11 cellular contexts compared by ENCODE assay signal in genomic region chr10:63388421-63389031, GRCh38.
A peak's percentile ranks its signal among the peaks of the same experiment; 100 is the strongest.
DNase-seq lines count a peak whose midpoint lies in the region; ATAC-seq and FAIRE-seq lines count a peak whose summit lies in the region.
"Had no signal": no experiment of that assay in that cellular context is flagged by ENCODE, and none has a peak within 500 bp of the region (broad histone marks: within the 10 kb centered on the region; RNA-seq: fewer than 3 reads in every experiment).

No MANE protein-coding gene starts in this region.

- H3K4me1 Mint-ChIP-seq in activated T-cell treated with anti-CD3 and anti-CD28 coated beads, Interleukin-2, amount 50 U/mL, for 4 hours (ENCODE audit: low read depth) = peaks cover 67% of the 10 kb centered on the region
- peaks cover 55% of the 10 kb centered on the region for H3K4me1 Mint-ChIP-seq in activated T-helper 1 cell treated with anti-CD3 and anti-CD28 coated beads, Interleukin-12 subunit alpha, Interleukin-12 subunit beta, Interleukin-2, Interleukin-4 antibody, amounts not matched to agents 30 ng/mL and 10 ng/mL and 1 ng/mL, durations not matched to agents 14 hours and 24 hours and 36 hours (ENCODE audit: low read depth)

- H3K9me3 ChIP-seq in small intestine (ENCODE audit: control insufficient read depth, low read depth) = no peaks in the 10 kb centered on the region

- H3K4me3 ChIP-seq in small intestine (ENCODE audit: low read depth in 1 of 2, low read length in 2 of 2) = no peak overlapping the region

- 15 to 37% (median 21%) methylated on average over 2 of the region's 2 CpGs for WGBS in small intestine, 3 donors

- H3K4me1 ChIP-seq in small intestine (ENCODE audit: control insufficient read depth in 2 of 2, insufficient read depth in 1 of 2, low read depth in 1 of 2, low read length in 1 of 2) = no peaks in the 10 kb centered on the region

- no peak for DNase-seq in activated T-cell treated with anti-CD3 and anti-CD28 coated beads, Interleukin-2, amount 50 U/mL, for 4 hours
- DNase-seq in activated T-cell treated with anti-CD3 and anti-CD28 coated beads for 4 hours = no peak
- DNase-seq in activated T-helper 1 cell treated with anti-CD3 and anti-CD28 coated beads, Interleukin-12 subunit alpha, Interleukin-12 subunit beta, Interleukin-2, Interleukin-4 antibody, amounts not matched to agents 30 ng/mL and 10 ng/mL and 1 ng/mL, durations not matched to agents 14 hours and 24 hours and 36 hours (ENCODE audit: low spot score) = no peak
- peak; percentile 35 for DNase-seq in small intestine
- DNase-seq in posterior vena cava (ENCODE audit: low spot score) = no peak
- no peak for DNase-seq in COR-L47 (lab: John Stamatoyannopoulos, UW)
- DNase-seq: erythroblast, HFFc6 had no signal

- peaks cover 15% of the 10 kb centered on the region for H3K9me3 Mint-ChIP-seq in activated T-cell treated with anti-CD3 and anti-CD28 coated beads, Interleukin-2, amount 50 U/mL, for 4 hours
- H3K9me3 Mint-ChIP-seq in activated T-helper 1 cell treated with anti-CD3 and anti-CD28 coated beads, Interleukin-12 subunit alpha, Interleukin-12 subunit beta, Interleukin-2, Interleukin-4 antibody, amounts not matched to agents 30 ng/mL and 10 ng/mL and 1 ng/mL, durations not matched to agents 14 hours and 24 hours and 36 hours = peaks cover 16% of the 10 kb centered on the region

- H3K36me3 Mint-ChIP-seq in activated T-cell treated with anti-CD3 and anti-CD28 coated beads, Interleukin-2, amount 50 U/mL, for 4 hours (ENCODE audit: insufficient read depth) = peaks cover 9% of the 10 kb centered on the region
- peaks cover 16% of the 10 kb centered on the region for H3K36me3 Mint-ChIP-seq in activated T-helper 1 cell treated with anti-CD3 and anti-CD28 coated beads, Interleukin-12 subunit alpha, Interleukin-12 subunit beta, Interleukin-2, Interleukin-4 antibody, amounts not matched to agents 30 ng/mL and 10 ng/mL and 1 ng/mL, durations not matched to agents 14 hours and 24 hours and 36 hours (ENCODE audit: low read depth)

- FAIRE-seq in small intestine (lab: Jason Lieb, UNC) = no peak

- H3K27me3 Mint-ChIP-seq in activated T-cell treated with anti-CD3 and anti-CD28 coated beads, Interleukin-2, amount 50 U/mL, for 4 hours (ENCODE audit: low read depth) = no peaks in the 10 kb centered on the region
- H3K27me3 Mint-ChIP-seq in activated T-helper 1 cell treated with anti-CD3 and anti-CD28 coated beads, Interleukin-12 subunit alpha, Interleukin-12 subunit beta, Interleukin-2, Interleukin-4 antibody, amounts not matched to agents 30 ng/mL and 10 ng/mL and 1 ng/mL, durations not matched to agents 14 hours and 24 hours and 36 hours (ENCODE audit: insufficient read depth) = peaks cover 2% of the 10 kb centered on the region

- H3K36me3 ChIP-seq in small intestine (ENCODE audit: control insufficient read depth in 2 of 2, insufficient read depth in 2 of 2, low read length in 2 of 2) = no peaks in the 10 kb centered on the region

- H3K4me3 Mint-ChIP-seq in activated T-cell treated with anti-CD3 and anti-CD28 coated beads, Interleukin-2, amount 50 U/mL, for 4 hours = peak overlapping the region; percentile 63
- H3K4me3 Mint-ChIP-seq in activated T-helper 1 cell treated with anti-CD3 and anti-CD28 coated beads, Interleukin-12 subunit alpha, Interleukin-12 subunit beta, Interleukin-2, Interleukin-4 antibody, amounts not matched to agents 30 ng/mL and 10 ng/mL and 1 ng/mL, durations not matched to agents 14 hours and 24 hours and 36 hours = peak overlapping the region; percentile 48
- H3K4me3 Mint-ChIP-seq: HFFc6, neural crest cell had no signal

- no peaks in the 10 kb centered on the region for H3K27me3 ChIP-seq in small intestine (ENCODE audit: control insufficient read depth in 2 of 2, insufficient read depth in 2 of 2, low read length in 2 of 2)

- ATAC-seq in activated T-cell treated with anti-CD3 and anti-CD28 coated beads, Interleukin-2, amount 50 U/mL, for 4 hours = peak; percentile 32 to 35
- ATAC-seq in HG03432 (IDR thresholded peaks at IDR 0.05; ENCODE audit: unreplicated experiment) (peak; percentile 81), HG02981 (IDR thresholded peaks at IDR 0.05; ENCODE audit: unreplicated experiment) (no peak)

- peak overlapping the region; percentile 31 for H3K27ac Mint-ChIP-seq in activated T-helper 1 cell treated with anti-CD3 and anti-CD28 coated beads, Interleukin-12 subunit alpha, Interleukin-12 subunit beta, Interleukin-2, Interleukin-4 antibody, amounts not matched to agents 30 ng/mL and 10 ng/mL and 1 ng/mL, durations not matched to agents 14 hours and 24 hours and 36 hours
- H3K27ac Mint-ChIP-seq: HFFc6 had no signal

- intact Hi-C loops in activated T-helper 1 cell treated with anti-CD3 and anti-CD28 coated beads, Interleukin-12 subunit alpha, Interleukin-12 subunit beta, Interleukin-2, Interleukin-4 antibody, amounts not matched to agents 30 ng/mL and 10 ng/mL and 1 ng/mL, durations not matched to agents 14 hours and 24 hours and 36 hours (cut with micrococcal nuclease) = loop anchor here (1.0 to 5.0 kb wide), 2 partner anchors 33 to 134 kb away; partner anchors contain the start of gene REEP3
- intact Hi-C loops in posterior vena cava (cut with DNase I) = no loop called here

- no peak overlapping the region for H3K27ac ChIP-seq in small intestine (ENCODE audit: low read depth in 1 of 2, low read length in 1 of 2)
